ENCODE assay signal across 27 cellular contexts in the genomic region with DNA sequence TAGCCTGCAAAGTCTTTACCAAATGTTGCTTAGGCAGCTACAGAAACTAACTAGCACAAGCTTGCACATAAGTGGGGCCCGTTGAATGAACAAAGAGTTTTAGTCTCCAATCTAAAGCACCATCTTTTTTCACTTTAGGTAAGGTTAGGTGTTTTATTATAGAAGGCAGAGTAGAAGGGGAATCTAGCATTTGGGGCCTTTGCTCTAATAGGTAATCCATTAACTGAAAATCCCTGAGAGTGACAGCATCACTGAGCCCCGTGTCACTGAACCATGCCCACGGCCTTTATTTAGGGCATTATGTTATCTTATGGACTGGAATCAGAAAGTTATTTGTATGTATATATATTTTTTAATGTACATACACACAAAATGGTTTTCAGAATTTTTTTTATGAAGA. TPM values are rescaled to one million over a fixed set of nuclear protein-coding genes. Genes with fewer than 3 reads are reported as not detected.
A peak's percentile ranks its signal among the peaks of the same experiment; 100 is the strongest.
DNase-seq lines count a peak whose midpoint lies in the region; ATAC-seq, FAIRE-seq and TF ChIP-seq lines count a peak whose summit lies in the region.
"Had no signal": no experiment of that assay in that cellular context is flagged by ENCODE, and none has a peak within 500 bp of the region (broad histone marks: within the 10 kb centered on the region; RNA-seq: fewer than 3 reads in every experiment).

No MANE protein-coding gene starts in this region.

- intact Hi-C loops in testis (cut with DNase I; ENCODE audit: low total_unique reads), result no loop called here

- H3K4me3 ChIP-seq in liver (ENCODE audit: low read depth in 1 of 3, low read length in 3 of 3), result no peak overlapping the region
- H3K4me3 ChIP-seq in testis, result no peak overlapping the region
- H3K4me3 ChIP-seq: coronary artery, thyroid gland had no signal

- no peaks in the 10 kb centered on the region for H3K27me3 Mint-ChIP-seq in activated CD8-positive, alpha-beta memory T cell treated with anti-CD3 and anti-CD28 coated beads, Interleukin-2, amount 10 ng/mL, durations not matched to agents 7 days and 5 days
- H3K27me3 Mint-ChIP-seq: effector memory CD8-positive, alpha-beta T cell had no signal

- TF ChIP-seq CTCF in liver (IDR thresholded peaks at IDR 0.05; ENCODE audit: low read depth, low read length, missing input control), result no peak
- no peak for TF ChIP-seq CTCF in testis (IDR thresholded peaks at IDR 0.05)

- peak; percentile 76 for FAIRE-seq in RCC 7860 (lab: Jason Lieb, UNC)
- FAIRE-seq: bronchial epithelial cell had no signal

- H3K27me3 ChIP-seq in liver (ENCODE audit: control insufficient read depth in 4 of 4, insufficient read depth in 4 of 4, low read length in 3 of 4) (no peaks in the 10 kb centered on the region), testis (no peaks in the 10 kb centered on the region)
- H3K27me3 ChIP-seq: foreskin keratinocyte, thyroid gland had no signal

- TF ChIP-seq RAD21 in liver (IDR thresholded peaks at IDR 0.05), result peak in 1 of 2 donors; percentile 25

- H3K9ac ChIP-seq in liver (ENCODE audit: low read depth in 1 of 2, low read length in 2 of 2), result peak overlapping the region in 1 of 2 donors; percentile 3

- H3K9me3 ChIP-seq in liver (ENCODE audit: control insufficient read depth in 4 of 4, low read length in 3 of 4), result peaks cover 0 to 4% (median 2%) of the 10 kb centered on the region in 4 donors
- H3K9me3 ChIP-seq in testis, result no peaks in the 10 kb centered on the region
- H3K9me3 ChIP-seq: thyroid gland had no signal

- H3K4me3 Mint-ChIP-seq in activated CD8-positive, alpha-beta memory T cell treated with anti-CD3 and anti-CD28 coated beads, Interleukin-2, amount 10 ng/mL, durations not matched to agents 7 days and 5 days, result no peak overlapping the region
- H3K4me3 Mint-ChIP-seq: activated T-cell treated with anti-CD3 and anti-CD28 coated beads, Interleukin-2, amount 50 U/mL, for 72 hours; CD14-positive monocyte; effector memory CD8-positive, alpha-beta T cell; immature natural killer cell; T-helper 2 cell treated with Interferon-gamma antibody and Interleukin-4, amounts not matched to agents 5 μg/mL and 100 μg/mL, for 36 hours had no signal

- H3K9me3 Mint-ChIP-seq in activated CD8-positive, alpha-beta memory T cell treated with anti-CD3 and anti-CD28 coated beads, Interleukin-2, amount 10 ng/mL, durations not matched to agents 7 days and 5 days (ENCODE audit: low read depth), result peaks cover 7% of the 10 kb centered on the region
- H3K9me3 Mint-ChIP-seq: immature natural killer cell; T-helper 2 cell treated with Interferon-gamma antibody and Interleukin-4, amounts not matched to agents 5 μg/mL and 100 μg/mL, for 36 hours had no signal

- H3K4me1 ChIP-seq in liver (ENCODE audit: control insufficient read depth in 4 of 4, insufficient read depth in 4 of 4, low read length in 3 of 4), result peaks cover 4 to 27% (median 19%) of the 10 kb centered on the region in 4 donors
- H3K4me1 ChIP-seq in testis, result no peaks in the 10 kb centered on the region
- H3K4me1 ChIP-seq: thyroid gland had no signal

- 38% methylated on average over 3 of the region's 3 CpGs for WGBS in liver
- WGBS in testis, 2 donors, result 61 to 79% methylated on average over 3 of the region's 3 CpGs

- no peak for TF ChIP-seq POLR2A in testis (IDR thresholded peaks at IDR 0.05)

- no peaks in the 10 kb centered on the region for H3K36me3 ChIP-seq in liver (ENCODE audit: control insufficient read depth in 4 of 4, insufficient read depth in 3 of 4, low read depth in 1 of 4, low read length in 3 of 4)
- H3K36me3 ChIP-seq in testis (ENCODE audit: low read depth, missing control alignments), result no peaks in the 10 kb centered on the region
- H3K36me3 ChIP-seq: thyroid gland had no signal

- DNase-seq in RCC 7860 (ENCODE audit: low spot score) (peak; percentile 14), cerebellum (ENCODE audit: low spot score) (no peak), testis (no peak), DMS53 (lab: John Stamatoyannopoulos, UW) (no peak)
- DNase-seq in activated CD8-positive, alpha-beta memory T cell treated with anti-CD3 and anti-CD28 coated beads, Interleukin-2, amount 10 ng/mL, durations not matched to agents 7 days and 5 days, result no peak
- DNase-seq: activated CD4-positive, alpha-beta T cell treated with anti-CD3 and anti-CD28 coated beads for 4 hours; activated naive CD4-positive, alpha-beta T cell treated with Interleukin-2 at 50 U/mL for 16 hours; activated T-cell treated with anti-CD3 and anti-CD28 coated beads, Interleukin-2, amount 50 U/mL, for 72 hours; effector memory CD8-positive, alpha-beta T cell; foreskin keratinocyte; hippocampal formation; immature natural killer cell; NCI-H526; posterior cingulate gyrus; stimulated activated CD4-positive, alpha-beta T cell treated with anti-CD3 and anti-CD28 coated beads, Interleukin-15, amount 100 ng/mL, for 24 hours; stimulated activated naive CD8-positive, alpha-beta T cell treated with anti-CD3 and anti-CD28 coated beads, Interleukin-15, Interleukin-2, amounts not matched to agents 100 U/mL and 50 U/mL, for 24 hours; thyroid gland had no signal

- no peaks in the 10 kb centered on the region for H3K36me3 Mint-ChIP-seq in activated CD8-positive, alpha-beta memory T cell treated with anti-CD3 and anti-CD28 coated beads, Interleukin-2, amount 10 ng/mL, durations not matched to agents 7 days and 5 days

- H3K27ac ChIP-seq in liver (ENCODE audit: low read depth in 1 of 2, low read length in 2 of 2) (peak overlapping the region; percentile 38 to 51), testis (no peak overlapping the region)
- H3K27ac ChIP-seq: coronary artery, foreskin keratinocyte, thyroid gland had no signal

- H3K27ac Mint-ChIP-seq in activated CD8-positive, alpha-beta memory T cell treated with anti-CD3 and anti-CD28 coated beads, Interleukin-2, amount 10 ng/mL, durations not matched to agents 7 days and 5 days, result no peak overlapping the region
- H3K27ac Mint-ChIP-seq: activated T-cell treated with anti-CD3 and anti-CD28 coated beads, Interleukin-2, amount 50 U/mL, for 72 hours; effector memory CD8-positive, alpha-beta T cell; immature natural killer cell; T-helper 2 cell treated with Interferon-gamma antibody and Interleukin-4, amounts not matched to agents 5 μg/mL and 100 μg/mL, for 36 hours had no signal

- no peaks in the 10 kb centered on the region for H3K4me1 Mint-ChIP-seq in activated CD8-positive, alpha-beta memory T cell treated with anti-CD3 and anti-CD28 coated beads, Interleukin-2, amount 10 ng/mL, durations not matched to agents 7 days and 5 days
- H3K4me1 Mint-ChIP-seq: immature natural killer cell had no signal

- CTCF ChIA-PET in activated CD8-positive, alpha-beta memory T cell treated with anti-CD3 and anti-CD28 coated beads, Interleukin-2, amount 10 ng/mL, durations not matched to agents 7 days and 5 days (lab: Charles Lee), result no interaction called here

- ATAC-seq in GM18511 (IDR thresholded peaks at IDR 0.05; ENCODE audit: unreplicated experiment) (peak; percentile 63), GM21423 (IDR thresholded peaks at IDR 0.05; ENCODE audit: unreplicated experiment) (peak; percentile 69)
- no peak for ATAC-seq in activated CD8-positive, alpha-beta memory T cell treated with anti-CD3 and anti-CD28 coated beads, Interleukin-2, amount 10 ng/mL, durations not matched to agents 7 days and 5 days
- ATAC-seq: activated T-cell treated with anti-CD3 and anti-CD28 coated beads, Interleukin-2, amount 50 U/mL, for 72 hours; effector memory CD8-positive, alpha-beta T cell; esophagus mucosa; foreskin keratinocyte; sciatic nerve; stimulated activated naive CD8-positive, alpha-beta T cell treated with anti-CD3 and anti-CD28 coated beads, Interleukin-15, Interleukin-2, amounts not matched to agents 100 U/mL and 50 U/mL, for 24 hours had no signal

TF ChIP-seq in liver, 16 proteins besides CTCF, POLR2A, EP300 and RAD21 (continues in another document):
- TF ChIP-seq NR2F2 (IDR thresholded peaks at IDR 0.05) (no peak), EGR1 (IDR thresholded peaks at IDR 0.05; ENCODE audit: low read depth in 2 of 2) (no peak), FOXA2 (IDR thresholded peaks at IDR 0.05) (no peak), RXRA (IDR thresholded peaks at IDR 0.05) (peak; percentile 60 to 65), YY1 (IDR thresholded peaks at IDR 0.05) (peak; percentile 70)
- TF ChIP-seq, protein P1, sequence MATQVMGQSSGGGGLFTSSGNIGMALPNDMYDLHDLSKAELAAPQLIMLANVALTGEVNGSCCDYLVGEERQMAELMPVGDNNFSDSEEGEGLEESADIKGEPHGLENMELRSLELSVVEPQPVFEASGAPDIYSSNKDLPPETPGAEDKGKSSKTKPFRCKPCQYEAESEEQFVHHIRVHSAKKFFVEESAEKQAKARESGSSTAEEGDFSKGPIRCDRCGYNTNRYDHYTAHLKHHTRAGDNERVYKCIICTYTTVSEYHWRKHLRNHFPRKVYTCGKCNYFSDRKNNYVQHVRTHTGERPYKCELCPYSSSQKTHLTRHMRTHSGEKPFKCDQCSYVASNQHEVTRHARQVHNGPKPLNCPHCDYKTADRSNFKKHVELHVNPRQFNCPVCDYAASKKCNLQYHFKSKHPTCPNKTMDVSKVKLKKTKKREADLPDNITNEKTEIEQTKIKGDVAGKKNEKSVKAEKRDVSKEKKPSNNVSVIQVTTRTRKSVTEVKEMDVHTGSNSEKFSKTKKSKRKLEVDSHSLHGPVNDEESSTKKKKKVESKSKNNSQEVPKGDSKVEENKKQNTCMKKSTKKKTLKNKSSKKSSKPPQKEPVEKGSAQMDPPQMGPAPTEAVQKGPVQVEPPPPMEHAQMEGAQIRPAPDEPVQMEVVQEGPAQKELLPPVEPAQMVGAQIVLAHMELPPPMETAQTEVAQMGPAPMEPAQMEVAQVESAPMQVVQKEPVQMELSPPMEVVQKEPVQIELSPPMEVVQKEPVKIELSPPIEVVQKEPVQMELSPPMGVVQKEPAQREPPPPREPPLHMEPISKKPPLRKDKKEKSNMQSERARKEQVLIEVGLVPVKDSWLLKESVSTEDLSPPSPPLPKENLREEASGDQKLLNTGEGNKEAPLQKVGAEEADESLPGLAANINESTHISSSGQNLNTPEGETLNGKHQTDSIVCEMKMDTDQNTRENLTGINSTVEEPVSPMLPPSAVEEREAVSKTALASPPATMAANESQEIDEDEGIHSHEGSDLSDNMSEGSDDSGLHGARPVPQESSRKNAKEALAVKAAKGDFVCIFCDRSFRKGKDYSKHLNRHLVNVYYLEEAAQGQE (IDR thresholded peaks at IDR 0.05), result no peak
- TF ChIP-seq, protein P2, sequence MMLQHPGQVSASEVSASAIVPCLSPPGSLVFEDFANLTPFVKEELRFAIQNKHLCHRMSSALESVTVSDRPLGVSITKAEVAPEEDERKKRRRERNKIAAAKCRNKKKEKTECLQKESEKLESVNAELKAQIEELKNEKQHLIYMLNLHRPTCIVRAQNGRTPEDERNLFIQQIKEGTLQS (IDR thresholded peaks at IDR 0.05), result no peak

RNA-seq across cellular contexts. Expression of a gene that starts 25.1 kb away (rescaled TPM):
- total RNA-seq in liver, result 10 to 100 TPM in 1 of 2 donors, 1 to 10 TPM in 1; 4.2 to 17.3 TPM
- polyA plus RNA-seq in liver, result 10 to 100 TPM in 1 of 2 donors, 1 to 10 TPM in 1; 4.5 to 27.4 TPM
- 36.2 TPM for total RNA-seq in cerebellum
- 10 to 100 TPM; 12.6 to 13.1 TPM for total RNA-seq in testis
- 9.3 TPM for polyA plus RNA-seq in testis (ENCODE audit: insufficient read depth, low read depth, low replicate concordance)
- total RNA-seq in activated CD8-positive, alpha-beta memory T cell treated with anti-CD3 and anti-CD28 coated beads, Interleukin-2, amount 10 ng/mL, durations not matched to agents 7 days and 5 days, result 1 to 10 TPM; 2.4 to 3.9 TPM
- total RNA-seq: LHCN-M2 had no signal

Comparison
In these comparisons a context has a peak if more than half of its experiments do, and no peak if none do; other contexts are left out.
1. H3K27ac ChIP-seq: peak in liver (2 of 2); none in testis (0 of 2).